ENCODE assay signal across 16 cellular contexts in the genomic region with DNA sequence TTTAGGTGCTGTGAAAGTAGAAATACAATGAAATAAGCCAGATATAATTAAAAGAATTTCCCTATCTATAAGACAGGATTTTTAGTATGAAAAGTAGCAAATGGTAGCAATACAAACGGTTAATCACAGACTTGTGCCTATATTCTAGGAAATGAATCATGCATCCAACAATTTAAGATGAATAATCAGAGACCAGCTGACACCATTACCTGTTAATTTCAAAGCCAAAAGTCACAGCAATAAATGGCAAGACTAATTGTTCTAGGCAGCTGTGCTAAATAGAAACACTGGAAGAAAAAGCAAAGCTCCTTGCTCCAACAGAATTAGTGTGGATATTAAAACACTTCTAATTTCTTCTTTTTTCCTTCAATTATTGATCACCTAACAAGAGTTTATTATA. TPM values are rescaled to one million over a fixed set of nuclear protein-coding genes. Genes with fewer than 3 reads are reported as not detected.
DNase-seq lines count a peak whose midpoint lies in the region; ATAC-seq and TF ChIP-seq lines count a peak whose summit lies in the region.
"Had no signal": no experiment of that assay in that cellular context is flagged by ENCODE, and none has a peak within 500 bp of the region (broad histone marks: within the 10 kb centered on the region; RNA-seq: fewer than 3 reads in every experiment).

No MANE protein-coding gene starts in this region.

- POLR2A ChIA-PET in Panc1 (lab: Charles Lee), result no interaction called here

- CTCF ChIA-PET in Panc1 (lab: Charles Lee), result no interaction called here

- H3K27me3 ChIP-seq in Panc1 (ENCODE audit: control insufficient read depth, insufficient read depth, low read length) (no peaks in the 10 kb centered on the region), Peyer's patch (no peaks in the 10 kb centered on the region)

- H3K4me3 ChIP-seq in Panc1 (ENCODE audit: low read depth in 2 of 2, low read length in 2 of 2) (no peak overlapping the region), epithelial cell of esophagus (ENCODE audit: low read length) (no peak overlapping the region), Peyer's patch (no peak overlapping the region)

- TF ChIP-seq POLR2A in Peyer's patch (IDR thresholded peaks at IDR 0.05), result no peak

- in situ Hi-C loops in Panc1 (cut with HindIII; ENCODE audit: low pct_unique_long_range_greater_than_20kb, low sequenced_read_pairs), result no loop called here

- BruUV-seq in Panc1 (replicated peaks; lab: Mats Ljungman, UMichigan), result no TSS peak

- ATAC-seq in Panc1, result no peak

- TF ChIP-seq CTCF in Panc1 (IDR thresholded peaks at IDR 0.05), result no peak
- no peak for TF ChIP-seq CTCF in epithelial cell of esophagus (IDR thresholded peaks at IDR 0.05; ENCODE audit: insufficient read depth, low read depth, low read length, missing control alignments)
- no peak for TF ChIP-seq CTCF in Peyer's patch (IDR thresholded peaks at IDR 0.05)

- H3K27ac ChIP-seq in Panc1 (ENCODE audit: low read length) (no peak overlapping the region), Peyer's patch (no peak overlapping the region)

- intact Hi-C loops in Panc1 (cut with micrococcal nuclease; ENCODE audit: unreplicated experiment), result no loop called here

- no peaks in the 10 kb centered on the region; the same call in 1 of the 2 replicates for H3K4me1 ChIP-seq in Panc1 (ENCODE audit: control insufficient read depth, insufficient read depth, low read length)
- H3K4me1 ChIP-seq in Peyer's patch, result no peaks in the 10 kb centered on the region

- H3K9me3 ChIP-seq in Panc1 (ENCODE audit: control insufficient read depth, insufficient read depth, low read depth, low read length) (no peaks in the 10 kb centered on the region; the same call in 1 of the 2 replicates), Peyer's patch (no peaks in the 10 kb centered on the region)

- peak; percentile 56 for DNase-seq in HCEC 1CT
- peak; percentile 36 for DNase-seq in Panc1 (ENCODE audit: low read depth, low spot score)
- peak; percentile 62 for DNase-seq in epithelial cell of esophagus (ENCODE audit: low read depth)
- DNase-seq in lung microvascular endothelial cell (ENCODE audit: low read depth in 2 of 2), result peak; percentile 17 to 81
- no peak for DNase-seq in NCI-H1417 (lab: John Stamatoyannopoulos, UW)
- DNase-seq in activated naive CD4-positive, alpha-beta T cell treated with Interleukin-2 at 50 U/mL for 16 hours, result no peak
- DNase-seq in occipital lobe (lab: John Stamatoyannopoulos, UW), result no peak
- DNase-seq in Peyer's patch, result no peak
- DNase-seq: ACHN; Calu3; CD4-positive, CD25-positive, alpha-beta regulatory T cell; DMS79; KBM-7; NCI-H1417 treated with DMSO at 0.1 percent for 48 hours; NCI-H2081 treated with DMSO at 0.1 percent for 48 hours; NCI-H524 had no signal

- H3K36me3 ChIP-seq in Panc1 (ENCODE audit: control insufficient read depth, insufficient read depth, low read length) (peaks cover 28% of the 10 kb centered on the region), Peyer's patch (peaks cover 0 to 57% (median 0%) of the 10 kb centered on the region in 3 donors)

RNA-seq across cellular contexts. Expression of gene MPP4, which starts 35.1 kb away (rescaled TPM):
- total RNA-seq in Panc1 (2021; ENCODE audit: unreplicated experiment) (not detected), lung microvascular endothelial cell (0.20 and 2.0 TPM in 2 replicates), occipital lobe (0.31 TPM), Peyer's patch (not detected)
- not detected for polyA plus RNA-seq in Panc1 (2012; ENCODE audit: insufficient read length)
- total RNA-seq: Calu3; CD4-positive, CD25-positive, alpha-beta regulatory T cell had no signal
- polyA plus RNA-seq: CD4-positive, CD25-positive, alpha-beta regulatory T cell had no signal

RNA-seq across cellular contexts. Expression of gene ALS2, which starts 47.2 kb away (rescaled TPM):
- total RNA-seq in Panc1 (2021; ENCODE audit: unreplicated experiment) (47.5 TPM), lung microvascular endothelial cell (18.3 and 18.7 TPM in 2 replicates), occipital lobe (79.7 TPM), Peyer's patch (10 to 100 TPM; 20.4 to 33.8 (median 29.2) TPM)
- polyA plus RNA-seq in Panc1 (2012; ENCODE audit: insufficient read length), result 17.5 TPM

Comparison
In these comparisons a context has a peak if more than half of its experiments do, and no peak if none do; other contexts are left out.
1. DNase-seq: peak in HCEC 1CT (single experiment), Panc1 (single experiment), epithelial cell of esophagus (single experiment) and lung microvascular endothelial cell (2 of 2); none in NCI-H1417 (0 of 3), activated naive CD4-positive, alpha-beta T cell treated with Interleukin-2 at 50 U/mL for 16 hours (single experiment), occipital lobe (single experiment) and Peyer's patch (0 of 3).